ENCODE assay signal across 12 cellular contexts in the genomic region with DNA sequence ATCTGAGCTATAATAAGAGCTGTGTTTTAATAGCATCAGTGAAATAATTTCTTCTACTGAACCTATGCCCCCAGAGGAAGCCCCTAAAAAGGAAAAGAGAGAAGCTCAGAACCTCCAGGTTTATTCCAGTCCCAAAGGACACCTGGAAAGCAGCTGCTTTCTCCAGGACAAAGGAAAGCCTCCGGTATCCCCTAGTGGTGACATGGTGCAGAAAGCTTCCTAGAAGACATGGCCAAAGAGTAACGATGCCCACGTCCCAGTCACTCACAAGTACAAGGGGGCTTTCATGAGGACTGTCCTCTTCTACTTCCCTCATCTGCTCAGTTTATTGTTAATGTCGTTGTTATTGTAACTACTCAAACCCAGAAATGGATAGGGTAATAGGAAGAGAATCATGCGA.
A peak's percentile ranks its signal among the peaks of the same experiment; 100 is the strongest.
DNase-seq lines count a peak whose midpoint lies in the region; ATAC-seq, FAIRE-seq and TF ChIP-seq lines count a peak whose summit lies in the region.
"Had no signal": no experiment of that assay in that cellular context is flagged by ENCODE, and none has a peak within 500 bp of the region (broad histone marks: within the 10 kb centered on the region; RNA-seq: fewer than 3 reads in every experiment).

No MANE protein-coding gene starts in this region.

- POLR2A ChIA-PET in activated CD8-positive, alpha-beta T cell treated with anti-CD3 and anti-CD28 coated beads, Interleukin-2, amount 10 ng/mL, durations not matched to agents 7 days and 5 days (lab: Charles Lee), result no interaction called here

- CTCF ChIA-PET in activated CD8-positive, alpha-beta T cell treated with anti-CD3 and anti-CD28 coated beads, Interleukin-2, amount 10 ng/mL, durations not matched to agents 7 days and 5 days (lab: Charles Lee), result interaction anchor here (1.2 to 1.8 kb wide), 3 partner anchors 35 to 41 kb away, joined by 3 to 9 read pairs (median 6); no protein-coding TSS in a partner anchor

- H3K27ac Mint-ChIP-seq in nephron progenitor cell, result no peak overlapping the region
- H3K27ac Mint-ChIP-seq in activated T-cell treated with anti-CD3 and anti-CD28 coated beads, Interleukin-2, amount 50 U/mL, for 24 hours, result no peak overlapping the region
- H3K27ac Mint-ChIP-seq in activated CD8-positive, alpha-beta T cell treated with anti-CD3 and anti-CD28 coated beads, Interleukin-2, amount 10 ng/mL, durations not matched to agents 7 days and 5 days, result no peak overlapping the region

- peaks cover 19% of the 10 kb centered on the region for H3K4me1 Mint-ChIP-seq in nephron progenitor cell
- H3K4me1 Mint-ChIP-seq in activated T-cell treated with anti-CD3 and anti-CD28 coated beads, Interleukin-2, amount 50 U/mL, for 24 hours (ENCODE audit: low read depth), result no peaks in the 10 kb centered on the region
- no peaks in the 10 kb centered on the region for H3K4me1 Mint-ChIP-seq in activated CD8-positive, alpha-beta T cell treated with anti-CD3 and anti-CD28 coated beads, Interleukin-2, amount 10 ng/mL, durations not matched to agents 7 days and 5 days (ENCODE audit: low read depth)

- no peak overlapping the region for H3K27ac ChIP-seq in brain microvascular endothelial cell
- H3K27ac ChIP-seq: stomach had no signal

- no peak overlapping the region for H3K4me3 Mint-ChIP-seq in nephron progenitor cell
- H3K4me3 Mint-ChIP-seq in activated T-cell treated with anti-CD3 and anti-CD28 coated beads, Interleukin-2, amount 50 U/mL, for 24 hours, result no peak overlapping the region
- no peak overlapping the region for H3K4me3 Mint-ChIP-seq in activated CD8-positive, alpha-beta T cell treated with anti-CD3 and anti-CD28 coated beads, Interleukin-2, amount 10 ng/mL, durations not matched to agents 7 days and 5 days

- FAIRE-seq in frontal cortex (lab: Jason Lieb, UNC), result no peak
- FAIRE-seq: G401.6 had no signal

- no peaks in the 10 kb centered on the region for H3K9me3 Mint-ChIP-seq in nephron progenitor cell
- no peaks in the 10 kb centered on the region for H3K9me3 Mint-ChIP-seq in activated T-cell treated with anti-CD3 and anti-CD28 coated beads, Interleukin-2, amount 50 U/mL, for 24 hours
- H3K9me3 Mint-ChIP-seq in activated CD8-positive, alpha-beta T cell treated with anti-CD3 and anti-CD28 coated beads, Interleukin-2, amount 10 ng/mL, durations not matched to agents 7 days and 5 days (ENCODE audit: insufficient read depth), result no peaks in the 10 kb centered on the region

- peaks cover 9% of the 10 kb centered on the region for H3K36me3 Mint-ChIP-seq in nephron progenitor cell (ENCODE audit: low read depth)
- no peaks in the 10 kb centered on the region for H3K36me3 Mint-ChIP-seq in activated T-cell treated with anti-CD3 and anti-CD28 coated beads, Interleukin-2, amount 50 U/mL, for 24 hours (ENCODE audit: low read depth)
- no peaks in the 10 kb centered on the region for H3K36me3 Mint-ChIP-seq in activated CD8-positive, alpha-beta T cell treated with anti-CD3 and anti-CD28 coated beads, Interleukin-2, amount 10 ng/mL, durations not matched to agents 7 days and 5 days (ENCODE audit: low read depth)

- in situ Hi-C loops in brain microvascular endothelial cell (cut with HindIII; ENCODE audit: low pct_ligation_motif_present, low sequenced_read_pairs), result no loop called here

- DNase-seq in ELR (ENCODE audit: low read depth), result peak; percentile 0
- peak; percentile 27 to 35 for DNase-seq in Kasumi-1 (lab: John Stamatoyannopoulos, UW)
- DNase-seq in brain microvascular endothelial cell, result no peak
- DNase-seq in nephron progenitor cell, result no peak
- no peak for DNase-seq in activated T-cell treated with anti-CD3 and anti-CD28 coated beads for 4 hours
- no peak for DNase-seq in frontal cortex (ENCODE audit: low spot score in 2 of 2)
- no peak for DNase-seq in activated T-cell treated with anti-CD3 and anti-CD28 coated beads, Interleukin-2, amount 50 U/mL, for 24 hours
- no peak for DNase-seq in activated CD8-positive, alpha-beta T cell treated with anti-CD3 and anti-CD28 coated beads, Interleukin-2, amount 10 ng/mL, durations not matched to agents 7 days and 5 days
- DNase-seq: activated CD4-positive, alpha-beta T cell treated with anti-CD3 and anti-CD28 coated beads, Interleukin-2, amount 50 U/mL, for 48 hours; NCI-H2081; stomach had no signal

- no peaks in the 10 kb centered on the region for H3K27me3 Mint-ChIP-seq in nephron progenitor cell (ENCODE audit: low read depth, poor library complexity)
- no peaks in the 10 kb centered on the region for H3K27me3 Mint-ChIP-seq in activated T-cell treated with anti-CD3 and anti-CD28 coated beads, Interleukin-2, amount 50 U/mL, for 24 hours
- peaks cover 6% of the 10 kb centered on the region for H3K27me3 Mint-ChIP-seq in activated CD8-positive, alpha-beta T cell treated with anti-CD3 and anti-CD28 coated beads, Interleukin-2, amount 10 ng/mL, durations not matched to agents 7 days and 5 days (ENCODE audit: low read depth)

- no peak for ATAC-seq in activated CD8-positive, alpha-beta T cell treated with anti-CD3 and anti-CD28 coated beads, Interleukin-2, amount 10 ng/mL, durations not matched to agents 7 days and 5 days

- H3K36me3 ChIP-seq in brain microvascular endothelial cell (replicated peaks), result no peaks in the 10 kb centered on the region

- H3K27me3 ChIP-seq in brain microvascular endothelial cell (replicated peaks), result no peaks in the 10 kb centered on the region
- H3K27me3 ChIP-seq: stomach had no signal

- no peak overlapping the region for H3K4me3 ChIP-seq in brain microvascular endothelial cell (ENCODE audit: low read depth, low read length)
- H3K4me3 ChIP-seq: stomach had no signal

- TF ChIP-seq CTCF in brain microvascular endothelial cell (IDR thresholded peaks at IDR 0.05; ENCODE audit: low read depth, low read length, missing control alignments) (peak; percentile 75), nephron progenitor cell (IDR thresholded peaks at IDR 0.05) (peak; percentile 46)

Comparison
In these comparisons a context has a peak if more than half of its experiments do, and no peak if none do; other contexts are left out.
1. DNase-seq: peak in ELR (single experiment) and Kasumi-1 (2 of 2); none in brain microvascular endothelial cell (single experiment), nephron progenitor cell (single experiment), activated T-cell treated with anti-CD3 and anti-CD28 coated beads for 4 hours (single experiment), frontal cortex (0 of 2), activated T-cell treated with anti-CD3 and anti-CD28 coated beads, Interleukin-2, amount 50 U/mL, for 24 hours (single experiment) and activated CD8-positive, alpha-beta T cell treated with anti-CD3 and anti-CD28 coated beads, Interleukin-2, amount 10 ng/mL, durations not matched to agents 7 days and 5 days (single experiment).